19 cellular contexts compared by ENCODE assay signal in the genomic region with DNA sequence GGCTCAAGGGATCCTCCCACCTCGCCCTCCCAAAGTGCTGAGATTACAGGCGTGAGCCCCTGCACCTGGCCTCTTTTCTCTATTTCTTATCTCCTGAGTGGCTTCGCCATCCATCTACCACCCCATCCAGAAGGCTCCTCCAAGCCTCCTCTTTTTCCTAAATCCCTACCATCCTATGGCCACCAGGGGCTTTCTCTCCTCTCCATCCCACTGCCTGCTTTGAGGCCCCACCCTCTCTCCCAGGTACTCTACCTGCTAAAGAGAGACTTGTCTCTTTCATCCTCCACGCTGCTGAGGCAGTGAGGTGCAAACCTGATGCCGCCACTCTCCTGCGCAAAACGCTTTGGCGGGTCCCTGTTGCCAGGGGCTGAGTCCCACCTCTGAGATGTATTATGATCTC. TPM values are rescaled to one million over a fixed set of nuclear protein-coding genes. Genes with fewer than 3 reads are reported as not detected.
A peak's percentile ranks its signal among the peaks of the same experiment; 100 is the strongest.
DNase-seq lines count a peak whose midpoint lies in the region; ATAC-seq, FAIRE-seq and TF ChIP-seq lines count a peak whose summit lies in the region.
"Had no signal": no experiment of that assay in that cellular context is flagged by ENCODE, and none has a peak within 500 bp of the region (broad histone marks: within the 10 kb centered on the region; RNA-seq: fewer than 3 reads in every experiment).

No MANE protein-coding gene starts in this region.

- H3K23ac ChIP-seq in H1 (ENCODE audit: insufficient read length), result no peak overlapping the region

- no peaks in the 10 kb centered on the region for H3K36me3 Mint-ChIP-seq in activated CD8-positive, alpha-beta memory T cell treated with anti-CD3 and anti-CD28 coated beads, Interleukin-2, amount 10 ng/mL, durations not matched to agents 7 days and 5 days

- no peak overlapping the region for H4K91ac ChIP-seq in H1 (replicated peaks; ENCODE audit: insufficient read length, low read length)

- H3K23me2 ChIP-seq in H1 (ENCODE audit: low read depth, low read length), result no peaks in the 10 kb centered on the region

- H3K9me3 ChIP-seq in H1 (ENCODE audit: insufficient read depth in 2 of 2, low read depth in 1 of 2, low read length in 1 of 2), result no peaks in the 10 kb centered on the region

- no peak overlapping the region for H3K4me3 Mint-ChIP-seq in activated CD8-positive, alpha-beta memory T cell treated with anti-CD3 and anti-CD28 coated beads, Interleukin-2, amount 10 ng/mL, durations not matched to agents 7 days and 5 days

- H2AK5ac ChIP-seq in H1 (ENCODE audit: low read depth, low read length), result no peak overlapping the region

- no peak for ATAC-seq in GM19328 (IDR thresholded peaks at IDR 0.05; ENCODE audit: unreplicated experiment)
- no peak for ATAC-seq in HG03469 (IDR thresholded peaks at IDR 0.05; ENCODE audit: unreplicated experiment)
- ATAC-seq in left ventricle myocardium superior, result no peak
- ATAC-seq in activated CD8-positive, alpha-beta memory T cell treated with anti-CD3 and anti-CD28 coated beads, Interleukin-2, amount 10 ng/mL, durations not matched to agents 7 days and 5 days, result no peak
- ATAC-seq: K562 had no signal

- H2BK12ac ChIP-seq in H1 (ENCODE audit: low read depth, low read length), result no peak overlapping the region

- no peak overlapping the region for H3K27ac ChIP-seq in H1 (ENCODE audit: low read depth, low read length)
- H3K27ac ChIP-seq: BLaER1 treated with 17β-estradiol and CSF1 and Interleukin-3, amounts not matched to agents 10 nM and 100 nM; HL-60 had no signal

- no peak overlapping the region for H3K4me2 ChIP-seq in H1 (ENCODE audit: insufficient read depth in 1 of 2, low read depth in 2 of 2, low read length in 2 of 2)
- H3K4me2 ChIP-seq: BLaER1 treated with 17β-estradiol and CSF1 and Interleukin-3, amounts not matched to agents 10 nM and 100 nM had no signal

- TF ChIP-seq POLR2A in H1 (IDR thresholded peaks at IDR 0.05; ENCODE audit: control extremely low read depth in 1 of 2, low read depth in 2 of 2, low read length in 2 of 2), result no peak

- no peak overlapping the region for H3K18ac ChIP-seq in H1 (ENCODE audit: extremely low read depth, low read length)

- no peak for TF ChIP-seq EP300 in H1 (IDR thresholded peaks at IDR 0.05; ENCODE audit: borderline replicate concordance in 1 of 2, low read depth in 2 of 2, low read length in 2 of 2)

- POLR2A ChIA-PET in H1 (lab: Charles Lee; ENCODE audit: partially characterized antibody), result no interaction called here

- H3K56ac ChIP-seq in H1 (replicated peaks; ENCODE audit: insufficient read length, low read depth, low read length), result no peak overlapping the region

- H3K27ac Mint-ChIP-seq in activated CD8-positive, alpha-beta memory T cell treated with anti-CD3 and anti-CD28 coated beads, Interleukin-2, amount 10 ng/mL, durations not matched to agents 7 days and 5 days, result no peak overlapping the region

- no peak overlapping the region for H3K9ac ChIP-seq in H1 (replicated peaks in 1 of 4; ENCODE audit: extremely low read depth in 1 of 4, low read depth in 3 of 4, low read length in 3 of 4)
- H3K9ac ChIP-seq: BLaER1 treated with 17β-estradiol and CSF1 and Interleukin-3, amounts not matched to agents 10 nM and 100 nM had no signal

- no peak overlapping the region for H3K4ac ChIP-seq in H1 (replicated peaks; ENCODE audit: insufficient read length, low read depth, low read length)

- no peaks in the 10 kb centered on the region for H3K27me3 Mint-ChIP-seq in activated CD8-positive, alpha-beta memory T cell treated with anti-CD3 and anti-CD28 coated beads, Interleukin-2, amount 10 ng/mL, durations not matched to agents 7 days and 5 days

- DNase-seq in NCI-H748 (lab: John Stamatoyannopoulos, UW; ENCODE audit: unreplicated experiment) (peak; percentile 4), NCI-H748 treated with DMSO at 0.1 percent for 48 hours (lab: John Stamatoyannopoulos, UW) (no peak), HuH-7.5 (ENCODE audit: low spot score) (peak; percentile 10), H1 (ENCODE audit: low read depth in 1 of 2, low spot score in 2 of 2) (no peak), left ventricle myocardium superior (no peak)
- no peak for DNase-seq in activated CD8-positive, alpha-beta memory T cell treated with anti-CD3 and anti-CD28 coated beads, Interleukin-2, amount 10 ng/mL, durations not matched to agents 7 days and 5 days
- DNase-seq: DMS 273 treated with DMSO at 0.1 percent for 48 hours; NCI-H1436 treated with DMSO at 0.1 percent for 48 hours; NCI-H2081 treated with DMSO at 0.1 percent for 48 hours; NK-92 treated with Interleukin-12 subunit alpha and Interleukin-12 subunit beta, amount 100 ng/mL, for 24 hours; RPMI8226 had no signal

- no peak overlapping the region for H3K4me3 ChIP-seq in H1 (ENCODE audit: extremely low read depth in 1 of 4, insufficient read depth in 2 of 4, low read depth in 3 of 4, low read length in 4 of 4)
- H3K4me3 ChIP-seq: BLaER1 treated with 17β-estradiol and CSF1 and Interleukin-3, amounts not matched to agents 10 nM and 100 nM; K562 had no signal

- H3K79me1 ChIP-seq in H1 (ENCODE audit: low read depth, low read length), result no peaks in the 10 kb centered on the region

- H3K4me1 ChIP-seq in H1 (replicated peaks in 1 of 4; ENCODE audit: control insufficient read depth in 3 of 4, insufficient read depth in 4 of 4, low read length in 3 of 4), result no peaks in the 10 kb centered on the region

- no peak overlapping the region for H2AFZ ChIP-seq in H1 (ENCODE audit: low read length)

- H4K5ac ChIP-seq in H1 (ENCODE audit: insufficient read length, low read depth, low read length), result no peak overlapping the region

- peaks cover 2% of the 10 kb centered on the region for H3K9me3 Mint-ChIP-seq in activated CD8-positive, alpha-beta memory T cell treated with anti-CD3 and anti-CD28 coated beads, Interleukin-2, amount 10 ng/mL, durations not matched to agents 7 days and 5 days (ENCODE audit: low read depth)

- CTCF ChIA-PET in H1 (lab: Charles Lee; ENCODE audit: partially characterized antibody), result interaction anchor here (2.5 to 2.7 kb wide), 2 partner anchors 12 to 275 kb away, joined by 7 to 15 read pairs; no protein-coding TSS in a partner anchor
- CTCF ChIA-PET in activated CD8-positive, alpha-beta memory T cell treated with anti-CD3 and anti-CD28 coated beads, Interleukin-2, amount 10 ng/mL, durations not matched to agents 7 days and 5 days (lab: Charles Lee), result interaction anchor here (0.6 kb wide), 1 partner anchor 234 kb away, joined by 3 read pairs; no protein-coding TSS in a partner anchor

- TF ChIP-seq RAD21 in H1 (IDR thresholded peaks at IDR 0.05 in 1 of 2, conservative IDR thresholded peaks at IDR 0.05 in 1 of 2; ENCODE audit: low read depth in 2 of 2, low read length in 2 of 2), result peak; percentile 37 to 55

- no peak overlapping the region for H2BK15ac ChIP-seq in H1 (ENCODE audit: low read length)

- FAIRE-seq in H1 (lab: Jason Lieb, UNC), result no peak
- FAIRE-seq: H54, K562 had no signal

- no peaks in the 10 kb centered on the region for H3K79me2 ChIP-seq in H1 (ENCODE audit: control insufficient read depth in 1 of 2, insufficient read depth in 2 of 2, low read length in 2 of 2)

- intact Hi-C loops in left ventricle myocardium superior (cut with micrococcal nuclease), result no loop called here

- H2BK20ac ChIP-seq in H1 (ENCODE audit: low read length), result no peak overlapping the region

- no peaks in the 10 kb centered on the region for H4K20me1 ChIP-seq in H1 (replicated peaks in 1 of 2; ENCODE audit: control insufficient read depth in 1 of 2, insufficient read depth in 2 of 2, low read length in 2 of 2)
- H4K20me1 ChIP-seq: BLaER1 treated with 17β-estradiol and CSF1 and Interleukin-3, amounts not matched to agents 10 nM and 100 nM had no signal

- H2BK5ac ChIP-seq in H1 (ENCODE audit: low read depth, low read length), result no peak overlapping the region

- H3K36me3 ChIP-seq in H1 (ENCODE audit: control insufficient read depth in 2 of 4, insufficient read depth in 4 of 4, low read length in 3 of 4), result no peaks in the 10 kb centered on the region
- H3K36me3 ChIP-seq: BLaER1 treated with 17β-estradiol and CSF1 and Interleukin-3, amounts not matched to agents 10 nM and 100 nM had no signal

- H2BK120ac ChIP-seq in H1 (replicated peaks; ENCODE audit: low read depth, low read length), result no peak overlapping the region

- no peak overlapping the region for H3K14ac ChIP-seq in H1 (ENCODE audit: insufficient read length)

- TF ChIP-seq CTCF in H1 (IDR thresholded peaks at IDR 0.05; ENCODE audit: control extremely low read depth in 1 of 3, insufficient read depth in 1 of 3, low read depth in 1 of 3, low read length in 3 of 3), result peak; percentile 30 to 55 (median 33)

- no peaks in the 10 kb centered on the region for H3K27me3 ChIP-seq in H1 (replicated peaks in 1 of 4; ENCODE audit: control insufficient read depth in 3 of 4, extremely low read depth in 1 of 4, insufficient read depth in 3 of 4, low read length in 3 of 4)

- H4K8ac ChIP-seq in H1 (ENCODE audit: extremely low read depth, insufficient read depth, low read length), result no peak overlapping the region

- WGBS in H1 (ENCODE audit: extremely low coverage in 1 of 2, insufficient coverage in 1 of 2, insufficient read length in 1 of 2, insufficient replicate concordance in 2 of 2, low coverage in 1 of 2, low lambda C conversion rate in 2 of 2, missing lambda C conversion rate in 1 of 2), 2 experiments, result 54% methylated on average over 2 of the region's 8 CpGs; no CpG with 5 or more reads in 1 of the 2 experiments

- H3K4me1 Mint-ChIP-seq in activated CD8-positive, alpha-beta memory T cell treated with anti-CD3 and anti-CD28 coated beads, Interleukin-2, amount 10 ng/mL, durations not matched to agents 7 days and 5 days, result peaks cover 3% of the 10 kb centered on the region

RNA-seq across cellular contexts. Expression of a gene that starts 7.0 kb away (rescaled TPM):
- 0.15 TPM in 1 of 2 replicates, not detected in the other for total RNA-seq in H1 (2021; fragmentation: NEBNext Ultra II Directional; extraction: Animal tissue kit (Norgen Biotek cat#: 25700))
- polyA plus RNA-seq in H1 (2011; rRNA removed), result 0.02 and 0.03 TPM in 2 replicates
- 0.05 TPM for polyA plus RNA-seq in H1 (2011; cell fraction: cytosol; rRNA removed)
- polyA plus RNA-seq in H1 (2011; cell fraction: nucleus; rRNA removed), result 0.03 TPM
- 0.07 to 0.19 TPM (median 0.14 TPM) in 4 replicates for polyA plus RNA-seq in H1 (2012, experiment 1 of 2)
- polyA plus RNA-seq in H1 (2012, experiment 2 of 2), result not detected
- polyA plus RNA-seq in H1 (2013, experiment 1 of 2), result not detected
- polyA plus RNA-seq in H1 (2013, experiment 2 of 2), result 0.04 TPM
- polyA minus RNA-seq in H1 (2011; rRNA and poly(A)+ RNA removed), result 0.16 TPM in 1 of 2 replicates, not detected in the other
- not detected for polyA minus RNA-seq in H1 (2011; cell fraction: cytosol; rRNA and poly(A)+ RNA removed)
- not detected for polyA minus RNA-seq in H1 (2011; cell fraction: nucleus; rRNA and poly(A)+ RNA removed)
- total RNA-seq in left ventricle myocardium superior, result not detected
- total RNA-seq in activated CD8-positive, alpha-beta memory T cell treated with anti-CD3 and anti-CD28 coated beads, Interleukin-2, amount 10 ng/mL, durations not matched to agents 7 days and 5 days, result not detected
- total RNA-seq: A172, K562, OCI-LY7 had no signal
- polyA plus RNA-seq: K562 had no signal

RNA-seq across cellular contexts. Expression of a gene that starts 42.5 kb away (rescaled TPM):
- total RNA-seq in H1 (2021; fragmentation: NEBNext Ultra II Directional; extraction: Animal tissue kit (Norgen Biotek cat#: 25700)), result 0.30 and 0.34 TPM in 2 replicates
- polyA plus RNA-seq in H1 (2011; rRNA removed), result 0.08 and 0.17 TPM in 2 replicates
- polyA plus RNA-seq in H1 (2011; cell fraction: cytosol; rRNA removed), result 0.06 TPM
- 0.13 TPM for polyA plus RNA-seq in H1 (2011; cell fraction: nucleus; rRNA removed)
- 0.05 to 0.41 TPM (median 0.13 TPM) in 4 replicates for polyA plus RNA-seq in H1 (2012, experiment 1 of 2)
- polyA plus RNA-seq in H1 (2012, experiment 2 of 2), result not detected
- polyA plus RNA-seq in H1 (2013, experiment 1 of 2), result 0.39 TPM
- polyA plus RNA-seq in H1 (2013, experiment 2 of 2), result 0.09 TPM
- 0.50 and 1.6 TPM in 2 replicates for polyA minus RNA-seq in H1 (2011; rRNA and poly(A)+ RNA removed)
- not detected for polyA minus RNA-seq in H1 (2011; cell fraction: cytosol; rRNA and poly(A)+ RNA removed)
- polyA minus RNA-seq in H1 (2011; cell fraction: nucleus; rRNA and poly(A)+ RNA removed), result not detected
- 0.25 TPM for total RNA-seq in left ventricle myocardium superior
- total RNA-seq in activated CD8-positive, alpha-beta memory T cell treated with anti-CD3 and anti-CD28 coated beads, Interleukin-2, amount 10 ng/mL, durations not matched to agents 7 days and 5 days, result not detected
- total RNA-seq: A172, K562, OCI-LY7 had no signal
- polyA plus RNA-seq: K562 had no signal

Comparison
In these comparisons a context has a peak if more than half of its experiments do, and no peak if none do; other contexts are left out.
1. DNase-seq: peak in NCI-H748 (single experiment) and HuH-7.5 (single experiment); none in NCI-H748 treated with DMSO at 0.1 percent for 48 hours (single experiment), H1 (0 of 2), left ventricle myocardium superior (single experiment) and activated CD8-positive, alpha-beta memory T cell treated with anti-CD3 and anti-CD28 coated beads, Interleukin-2, amount 10 ng/mL, durations not matched to agents 7 days and 5 days (single experiment).